In genomic region chr16:86665319-86665675, GRCh38 we compare ENCODE assay signal across 10 cellular contexts.
DNase-seq lines count a peak whose midpoint lies in the region; ATAC-seq and TF ChIP-seq lines count a peak whose summit lies in the region.
"Had no signal": no experiment of that assay in that cellular context is flagged by ENCODE, and none has a peak within 500 bp of the region (broad histone marks: within the 10 kb centered on the region; RNA-seq: fewer than 3 reads in every experiment).

No MANE protein-coding gene starts in this region.

- H3K4me1 ChIP-seq in osteoblast (ENCODE audit: insufficient read depth, low read length): peaks cover 55% of the 10 kb centered on the region

- peak overlapping the region; percentile 59 for H3K4me2 ChIP-seq in osteoblast (ENCODE audit: insufficient read depth, low read length)

- no peaks in the 10 kb centered on the region for H3K79me2 ChIP-seq in osteoblast (ENCODE audit: insufficient read depth, low read length)

- no peak overlapping the region for H2AFZ ChIP-seq in osteoblast (ENCODE audit: low read length)

- peak; percentile 22 for ATAC-seq in GM19025 (IDR thresholded peaks at IDR 0.05; ENCODE audit: low read depth, unreplicated experiment)
- ATAC-seq in HG03108 (IDR thresholded peaks at IDR 0.05; ENCODE audit: unreplicated experiment): peak; percentile 10

- H3K27me3 ChIP-seq in osteoblast (ENCODE audit: insufficient read depth, low read length): no peaks in the 10 kb centered on the region

- DNase-seq in astrocyte of the spinal cord (ENCODE audit: low read depth, low spot score) (peak; percentile 90), osteoblast (ENCODE audit: insufficient read length, low spot score, missing footprints) (no peak), KBM-7 (no peak), ureter (ENCODE audit: low spot score) (no peak), anterior cingulate cortex (lab: John Stamatoyannopoulos, UW) (no peak)
- DNase-seq: activated naive CD4-positive, alpha-beta T cell treated with anti-CD3 and anti-CD28 coated beads, Interleukin-2, amount 50 U/mL, for 16 hours; NCI-H2029; T-helper 9 cell had no signal

- TF ChIP-seq CTCF in astrocyte of the spinal cord (IDR thresholded peaks at IDR 0.05; ENCODE audit: low read depth, low read length) (no peak), osteoblast (IDR thresholded peaks at IDR 0.05; ENCODE audit: extremely low read depth, low read depth, low read length) (no peak)

- H3K4me3 ChIP-seq in astrocyte of the spinal cord (ENCODE audit: low read depth, low read length) (no peak overlapping the region), osteoblast (ENCODE audit: insufficient read depth, low read length) (peak overlapping the region; percentile 7)

- in situ Hi-C loops in astrocyte of the spinal cord (cut with HindIII; ENCODE audit: low sequenced_read_pairs): no loop called here
- in situ Hi-C loops in KBM-7 (cut with MboI; ENCODE audit: low pct_unique_long_range_greater_than_20kb, low sequenced_read_pairs): no loop called here

- no peaks in the 10 kb centered on the region for H3K9me3 ChIP-seq in osteoblast (ENCODE audit: low read depth, low read length)

- H3K36me3 ChIP-seq in osteoblast (ENCODE audit: insufficient read depth, low read length): no peaks in the 10 kb centered on the region

- no peaks in the 10 kb centered on the region for H4K20me1 ChIP-seq in osteoblast (ENCODE audit: insufficient read depth, low read length)

- peak overlapping the region; percentile 97 for H3K27ac ChIP-seq in osteoblast (ENCODE audit: low read depth, low read length)
